In the genomic region with DNA sequence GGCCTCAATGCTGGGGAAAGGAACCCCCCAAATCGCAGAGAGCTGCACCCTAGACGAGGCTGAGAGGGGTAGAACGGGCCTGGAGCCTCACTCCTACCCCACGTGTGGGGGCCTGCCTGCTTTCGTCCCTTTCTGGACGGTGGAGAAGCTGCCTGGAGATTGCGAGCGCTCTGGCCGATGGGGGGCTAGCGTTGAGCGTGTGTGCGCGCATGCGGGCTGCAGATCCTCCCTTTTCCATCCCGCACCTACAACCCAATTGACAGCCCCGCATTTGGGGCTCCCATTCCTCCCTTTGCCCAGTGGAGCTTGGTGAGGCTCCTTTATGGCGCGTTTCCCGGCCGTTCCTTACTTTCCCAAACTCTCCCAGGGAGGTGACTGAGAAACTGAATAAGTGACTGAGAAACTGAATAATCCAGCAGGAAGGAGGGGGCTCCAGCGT, we compare ENCODE assay signal across 8 cellular contexts. TPM values are rescaled to one million over a fixed set of nuclear protein-coding genes. Genes with fewer than 3 reads are reported as not detected.
DNase-seq lines count a peak whose midpoint lies in the region; ATAC-seq, FAIRE-seq and TF ChIP-seq lines count a peak whose summit lies in the region.

No MANE protein-coding gene starts in this region.

- no peak for TF ChIP-seq CTCF in left ventricle myocardium inferior (IDR thresholded peaks at IDR 0.05; ENCODE audit: borderline replicate concordance)

- H3K4me3 ChIP-seq in left ventricle myocardium inferior = peak overlapping the region; percentile 74
- H3K4me3 ChIP-seq in small intestine (ENCODE audit: low read depth in 1 of 2, low read length in 2 of 2) = peak overlapping the region in 1 of 2 donors; percentile 66

- H3K27ac ChIP-seq in left ventricle myocardium inferior (replicated peaks) = peak overlapping the region; percentile 91
- peak overlapping the region; percentile 94 to 96 for H3K27ac ChIP-seq in small intestine (ENCODE audit: low read depth in 1 of 2, low read length in 1 of 2)

- H3K27ac Mint-ChIP-seq in activated CD4-positive, alpha-beta memory T cell treated with anti-CD3 and anti-CD28 coated beads for 36 hours = peak overlapping the region; percentile 66

- H3K36me3 ChIP-seq in left ventricle myocardium inferior (no peaks in the 10 kb centered on the region), small intestine (ENCODE audit: control insufficient read depth in 2 of 2, insufficient read depth in 2 of 2, low read length in 2 of 2) (peaks cover 0 to 6% of the 10 kb centered on the region in 2 donors)

- WGBS in small intestine, 3 donors = 7 to 14% (median 10%) methylated on average over 19 to 21 of the region's 21 CpGs

- DNase-seq in NCI-H748 (lab: John Stamatoyannopoulos, UW; ENCODE audit: unreplicated experiment) = peak; percentile 52
- DNase-seq in NCI-H748 treated with DMSO at 0.1 percent for 48 hours (lab: John Stamatoyannopoulos, UW) = no peak
- DNase-seq in activated CD4-positive, alpha-beta memory T cell treated with anti-CD3 and anti-CD28 coated beads for 36 hours = no peak
- DNase-seq in left ventricle myocardium inferior = no peak
- peak; percentile 27 for DNase-seq in small intestine
- DNase-seq in left lobe of liver (ENCODE audit: low spot score) = no peak
- DNase-seq in HUDEP-2 (lab: John Stamatoyannopoulos, UW; ENCODE audit: unreplicated experiment in 76 of 76) = no peak

- FAIRE-seq in small intestine (lab: Jason Lieb, UNC) = no peak

- no peaks in the 10 kb centered on the region for H3K9me3 Mint-ChIP-seq in activated CD4-positive, alpha-beta memory T cell treated with anti-CD3 and anti-CD28 coated beads for 36 hours

- peaks cover 28% of the 10 kb centered on the region for H3K4me1 Mint-ChIP-seq in activated CD4-positive, alpha-beta memory T cell treated with anti-CD3 and anti-CD28 coated beads for 36 hours (ENCODE audit: low read depth)

- no peaks in the 10 kb centered on the region for H3K36me3 Mint-ChIP-seq in activated CD4-positive, alpha-beta memory T cell treated with anti-CD3 and anti-CD28 coated beads for 36 hours

- CTCF ChIA-PET in activated CD4-positive, alpha-beta memory T cell treated with anti-CD3 and anti-CD28 coated beads for 36 hours (lab: Charles Lee) = interaction anchor here (0.6 to 3.8 kb wide), 9 partner anchors 8 to 359 kb away, joined by 3 to 23 read pairs (median 5); partner anchors contain the start of genes NFATC3 and SLC7A6

- H3K27me3 Mint-ChIP-seq in activated CD4-positive, alpha-beta memory T cell treated with anti-CD3 and anti-CD28 coated beads for 36 hours = no peaks in the 10 kb centered on the region

- H3K9me3 ChIP-seq in left ventricle myocardium inferior (replicated peaks) (no peaks in the 10 kb centered on the region), small intestine (ENCODE audit: control insufficient read depth, low read depth) (no peaks in the 10 kb centered on the region)

- peak overlapping the region; percentile 91 for H3K4me3 Mint-ChIP-seq in activated CD4-positive, alpha-beta memory T cell treated with anti-CD3 and anti-CD28 coated beads for 36 hours

- ATAC-seq in left lobe of liver (no peak), GM18868 (IDR thresholded peaks at IDR 0.05; ENCODE audit: unreplicated experiment) (no peak)

- POLR2A ChIA-PET in activated CD4-positive, alpha-beta memory T cell treated with anti-CD3 and anti-CD28 coated beads for 36 hours (lab: Charles Lee) = interaction anchor here (0.8 to 1.4 kb wide), 4 partner anchors 9 to 152 kb away, joined by 3 to 7 read pairs (median 3); partner anchors contain the start of genes NFATC3, PLA2G15, PRMT7 and SLC7A6OS

- H3K27me3 ChIP-seq in left ventricle myocardium inferior (ENCODE audit: low read depth) = no peaks in the 10 kb centered on the region
- H3K27me3 ChIP-seq in small intestine (ENCODE audit: control insufficient read depth in 2 of 2, insufficient read depth in 2 of 2, low read length in 2 of 2) = no peaks in the 10 kb centered on the region

- intact Hi-C loops in activated CD4-positive, alpha-beta memory T cell treated with anti-CD3 and anti-CD28 coated beads for 36 hours (cut with micrococcal nuclease) = loop anchor here (1.0 kb wide), 1 partner anchor 8 kb away; the partner anchor contains the start of gene PLA2G15
- intact Hi-C loops in left ventricle myocardium inferior (cut with micrococcal nuclease) = loop anchor here (5.0 kb wide), 1 partner anchor 995 kb away; no protein-coding TSS in a partner anchor

- H3K4me1 ChIP-seq in left ventricle myocardium inferior = peaks cover 34% of the 10 kb centered on the region
- no peaks in the 10 kb centered on the region for H3K4me1 ChIP-seq in small intestine (ENCODE audit: control insufficient read depth in 2 of 2, insufficient read depth in 1 of 2, low read depth in 1 of 2, low read length in 1 of 2)

RNA-seq across cellular contexts. Expression of gene ESRP2, which starts 0.9 kb away (rescaled TPM):
- under 1 TPM; 0.27 to 0.59 TPM for total RNA-seq in activated CD4-positive, alpha-beta memory T cell treated with anti-CD3 and anti-CD28 coated beads for 36 hours
- total RNA-seq in left ventricle myocardium inferior (0.14 TPM), left lobe of liver (78.9 TPM)
- 10 to 100 TPM; 14.3 to 21.5 (median 15.9) TPM for polyA plus RNA-seq in small intestine

RNA-seq across cellular contexts. Expression of gene PLA2G15, which starts 8.3 kb away (rescaled TPM):
- total RNA-seq in activated CD4-positive, alpha-beta memory T cell treated with anti-CD3 and anti-CD28 coated beads for 36 hours = 1 to 10 TPM; 8.0 to 8.7 TPM
- total RNA-seq in left ventricle myocardium inferior (35.5 TPM), left lobe of liver (12.5 TPM)
- 1 to 10 TPM; 5.4 to 7.4 (median 5.7) TPM for polyA plus RNA-seq in small intestine

RNA-seq across cellular contexts. Expression of gene SLC7A6, which starts 27.5 kb away (rescaled TPM):
- total RNA-seq in activated CD4-positive, alpha-beta memory T cell treated with anti-CD3 and anti-CD28 coated beads for 36 hours = 10 to 100 TPM; 62.8 to 63.8 TPM
- 44.2 TPM for total RNA-seq in left ventricle myocardium inferior
- polyA plus RNA-seq in small intestine = 1 to 10 TPM; 2.0 to 8.5 (median 4.9) TPM
- total RNA-seq in left lobe of liver = 1.6 TPM

Comparison
In these comparisons a context has a peak if more than half of its experiments do, and no peak if none do; other contexts are left out.
1. DNase-seq: peak in NCI-H748 (single experiment) and small intestine (single experiment); none in NCI-H748 treated with DMSO at 0.1 percent for 48 hours (single experiment), activated CD4-positive, alpha-beta memory T cell treated with anti-CD3 and anti-CD28 coated beads for 36 hours (single experiment), left ventricle myocardium inferior (single experiment), left lobe of liver (single experiment) and HUDEP-2 (0 of 76).
2. RNA of gene ESRP2, which starts 0.9 kb away (total RNA-seq): 78.9 TPM in left lobe of liver (single experiment); 0.27 to 0.59 TPM in activated CD4-positive, alpha-beta memory T cell treated with anti-CD3 and anti-CD28 coated beads for 36 hours and 0.14 TPM in left ventricle myocardium inferior (single experiment); every median in the first group is over 10 times any median in the second.
3. RNA of gene SLC7A6, which starts 27.5 kb away (total RNA-seq): 62.8 to 63.8 TPM in activated CD4-positive, alpha-beta memory T cell treated with anti-CD3 and anti-CD28 coated beads for 36 hours and 44.2 TPM in left ventricle myocardium inferior (single experiment); 1.6 TPM in left lobe of liver (single experiment); every median in the first group is over 10 times any median in the second.